22 cellular contexts compared by ENCODE assay signal in genomic region chr20:50821994-50822393, GRCh38. TPM values are rescaled to one million over a fixed set of nuclear protein-coding genes. Genes with fewer than 3 reads are reported as not detected.
DNase-seq lines count a peak whose midpoint lies in the region; ATAC-seq and TF ChIP-seq lines count a peak whose summit lies in the region.
"Had no signal": no experiment of that assay in that cellular context is flagged by ENCODE, and none has a peak within 500 bp of the region (broad histone marks: within the 10 kb centered on the region; RNA-seq: fewer than 3 reads in every experiment).

No MANE protein-coding gene starts in this region.

- peaks cover 34% of the 10 kb centered on the region for H3K36me3 Mint-ChIP-seq in activated B cell treated with CpG ODN at 0.5 μM for 24 hours (ENCODE audit: low read depth)
- H3K36me3 Mint-ChIP-seq in naive thymus-derived CD8-positive, alpha-beta T cell, result peaks cover 4 to 45% (median 12%) of the 10 kb centered on the region in 3 donors

- peak overlapping the region; percentile 98 for H3K27ac Mint-ChIP-seq in activated B cell treated with CpG ODN at 0.5 μM for 24 hours
- H3K27ac Mint-ChIP-seq in naive thymus-derived CD8-positive, alpha-beta T cell, result peak overlapping the region in 8 of 10 donors; percentile 15 to 99 (median 70)
- H3K27ac Mint-ChIP-seq: GM23338 had no signal

- intact Hi-C loops in activated B cell treated with CpG ODN at 0.5 μM for 24 hours (cut with micrococcal nuclease), result loop anchor here (1.0 kb wide), 1 partner anchor 15 kb away; no protein-coding TSS in a partner anchor
- intact Hi-C loops in heart right ventricle (cut with DNase I), result loop anchor here in 1 of 10 donors (10.0 kb wide), 1 partner anchor 103 kb away; no protein-coding TSS in a partner anchor

- POLR2A ChIA-PET in activated B cell treated with CpG ODN at 0.5 μM for 24 hours (lab: Charles Lee), result interaction anchor here (0.7 to 15.0 kb wide), 12 partner anchors 10 to 136 kb away, joined by 3 to 233 read pairs (median 4); partner anchors contain the start of genes ADNP, BCAS4, DPM1 and MOCS3
- POLR2A ChIA-PET in naive thymus-derived CD8-positive, alpha-beta T cell (lab: Charles Lee), result interaction anchor here (1.6 to 1.8 kb wide), 3 partner anchors 28 to 136 kb away, joined by 3 to 7 read pairs (median 4); partner anchors contain the start of genes DPM1 and MOCS3

- 72 to 78% methylated on average over 7 of the region's 7 CpGs for WGBS in heart right ventricle, 2 donors

- no peaks in the 10 kb centered on the region for H3K9me3 ChIP-seq in heart right ventricle
- H3K9me3 ChIP-seq: Caco-2, prostate gland, suprapubic skin had no signal

- DNase-seq in GM12865 (ENCODE audit: low read depth) (peak; percentile 88), activated B cell treated with CpG ODN at 0.5 μM for 24 hours (no peak), heart right ventricle (no peak), NCI-H187 (lab: John Stamatoyannopoulos, UW) (no peak), NCI-H1436 (lab: John Stamatoyannopoulos, UW) (no peak)
- DNase-seq in naive thymus-derived CD8-positive, alpha-beta T cell, result no peak
- DNase-seq: activated CD4-positive, CD25-positive, alpha-beta regulatory T cell; activated naive CD4-positive, alpha-beta T cell; Caco-2; IMR-90; mammary epithelial cell; naive thymus-derived CD4-positive, alpha-beta T cell; NCI-H2081 treated with DMSO at 0.1 percent for 48 hours; NCI-H524; stimulated activated CD4-positive, alpha-beta T cell treated with anti-CD3 and anti-CD28 coated beads, Interleukin-4, amount 100 ng/mL, for 24 hours; T-helper 2 cell had no signal

- no peaks in the 10 kb centered on the region for H3K9me3 Mint-ChIP-seq in activated B cell treated with CpG ODN at 0.5 μM for 24 hours
- H3K9me3 Mint-ChIP-seq in naive thymus-derived CD8-positive, alpha-beta T cell, result no peaks in the 10 kb centered on the region
- H3K9me3 Mint-ChIP-seq: GM23338 had no signal

- TF ChIP-seq CTCF in GM12865 (IDR thresholded peaks at IDR 0.05; ENCODE audit: insufficient read depth, low read depth, low read length, missing control alignments), result no peak
- no peak for TF ChIP-seq CTCF in activated B cell treated with CpG ODN at 0.5 μM for 24 hours (IDR thresholded peaks at IDR 0.05)
- TF ChIP-seq CTCF in heart right ventricle (IDR thresholded peaks at IDR 0.05), result no peak

- no peaks in the 10 kb centered on the region for H3K36me3 ChIP-seq in heart right ventricle
- H3K36me3 ChIP-seq: prostate gland, suprapubic skin had no signal

- H3K4me3 Mint-ChIP-seq in activated B cell treated with CpG ODN at 0.5 μM for 24 hours, result peak overlapping the region; percentile 56
- no peak overlapping the region for H3K4me3 Mint-ChIP-seq in naive thymus-derived CD8-positive, alpha-beta T cell
- H3K4me3 Mint-ChIP-seq: GM23338 had no signal

- no peaks in the 10 kb centered on the region for H3K27me3 ChIP-seq in heart right ventricle
- H3K27me3 ChIP-seq: suprapubic skin had no signal

- H3K27ac ChIP-seq in heart right ventricle, result no peak overlapping the region
- H3K27ac ChIP-seq: prostate gland, skin epidermis, suprapubic skin had no signal

- H3K27me3 Mint-ChIP-seq in activated B cell treated with CpG ODN at 0.5 μM for 24 hours, result no peaks in the 10 kb centered on the region
- H3K27me3 Mint-ChIP-seq in naive thymus-derived CD8-positive, alpha-beta T cell, result peaks cover 0 to 2% (median 0%) of the 10 kb centered on the region in 5 donors
- H3K27me3 Mint-ChIP-seq: naive thymus-derived CD4-positive, alpha-beta T cell had no signal

- H3K4me1 Mint-ChIP-seq in activated B cell treated with CpG ODN at 0.5 μM for 24 hours, result peaks cover 77% of the 10 kb centered on the region
- peaks cover 27 to 53% (median 47%) of the 10 kb centered on the region in 4 donors for H3K4me1 Mint-ChIP-seq in naive thymus-derived CD8-positive, alpha-beta T cell

- H3K4me1 ChIP-seq in heart right ventricle, result peaks cover 0 to 11% (median 2%) of the 10 kb centered on the region in 9 donors

- ATAC-seq in GM19351 (IDR thresholded peaks at IDR 0.05; ENCODE audit: unreplicated experiment), result peak; percentile 29
- no peak for ATAC-seq in activated B cell treated with CpG ODN at 0.5 μM for 24 hours (ENCODE audit: low read depth)
- ATAC-seq in naive thymus-derived CD8-positive, alpha-beta T cell, result no peak
- ATAC-seq in GM18519 (IDR thresholded peaks at IDR 0.05; ENCODE audit: low FRiP score, unreplicated experiment), result no peak
- ATAC-seq in heart right ventricle, result no peak
- ATAC-seq: GM23338; naive thymus-derived CD4-positive, alpha-beta T cell had no signal

- H3K4me3 ChIP-seq in GM12865 (ENCODE audit: low read depth, low read length) (peak overlapping the region; percentile 46), heart right ventricle (no peak overlapping the region)
- H3K4me3 ChIP-seq: GM23338, prostate gland, skin epidermis, suprapubic skin had no signal

- CTCF ChIA-PET in activated B cell treated with CpG ODN at 0.5 μM for 24 hours (lab: Charles Lee), result interaction anchor here (1.5 to 10.9 kb wide), 4 partner anchors 23 to 109 kb away, joined by 4 to 145 read pairs (median 11); partner anchors contain the start of genes ADNP and BCAS4

RNA-seq across cellular contexts. Expression of gene BCAS4, which starts 27.1 kb away (rescaled TPM):
- total RNA-seq in activated B cell treated with CpG ODN at 0.5 μM for 24 hours (43.2 and 46.7 TPM in 2 replicates), heart right ventricle (1 to 10 TPM; 1.3 to 3.6 (median 2.4) TPM)
- 10 to 100 TPM; 77.4 to 89.9 TPM for total RNA-seq in naive thymus-derived CD8-positive, alpha-beta T cell
- 10 to 100 TPM; 33.5 to 51.5 (median 39.9) TPM for polyA plus RNA-seq in naive thymus-derived CD8-positive, alpha-beta T cell
- 1 to 10 TPM in 1 of 2 donors, under 1 TPM in 1; 0.54 to 2.1 TPM for polyA plus RNA-seq in heart right ventricle
